ENCODE assay signal across 8 cellular contexts in genomic region chr2:47323009-47323821, GRCh38. TPM values are rescaled to one million over a fixed set of nuclear protein-coding genes. Genes with fewer than 3 reads are reported as not detected.
DNase-seq lines count a peak whose midpoint lies in the region; ATAC-seq and TF ChIP-seq lines count a peak whose summit lies in the region.

No MANE protein-coding gene starts in this region.

- H3K4me3 ChIP-seq in liver (ENCODE audit: low read depth in 1 of 3, low read length in 3 of 3) = no peak overlapping the region

- H3K9me3 ChIP-seq in liver (ENCODE audit: control insufficient read depth in 4 of 4, low read length in 3 of 4) = no peaks in the 10 kb centered on the region

- H3K27me3 ChIP-seq in liver (ENCODE audit: control insufficient read depth in 4 of 4, insufficient read depth in 4 of 4, low read length in 3 of 4) = no peaks in the 10 kb centered on the region

- no peak overlapping the region for H3K27ac ChIP-seq in liver (ENCODE audit: low read depth in 1 of 2, low read length in 2 of 2)

- peak; percentile 99 for TF ChIP-seq CTCF in liver (IDR thresholded peaks at IDR 0.05; ENCODE audit: low read depth, low read length, missing input control)

- ATAC-seq in GM19025 (IDR thresholded peaks at IDR 0.05; ENCODE audit: low read depth, unreplicated experiment) (peak; percentile 63), HG03196 (IDR thresholded peaks at IDR 0.05; ENCODE audit: unreplicated experiment) (peak; percentile 82)

- H3K36me3 ChIP-seq in liver (ENCODE audit: control insufficient read depth in 4 of 4, insufficient read depth in 3 of 4, low read depth in 1 of 4, low read length in 3 of 4) = no peaks in the 10 kb centered on the region

- DNase-seq in Ammon's horn (ENCODE audit: low spot score) (peak; percentile 91), NCI-H460 (ENCODE audit: extremely low read depth, low read depth) (peak; percentile 69), cerebellum (ENCODE audit: low spot score) (peak; percentile 69)
- peak; percentile 72 for DNase-seq in activated CD4-positive, CD25-positive, alpha-beta regulatory T cell treated with anti-CD3 and anti-CD28 coated beads, Interleukin-2, amount 50 U/mL, for 72 hours
- peak; percentile 32 to 65 (median 36) for DNase-seq in stimulated activated CD4-positive, alpha-beta T cell treated with anti-CD3 and anti-CD28 coated beads, TNF-alpha, amount 100 ng/mL, for 24 hours (ENCODE audit: low read depth in 3 of 3)

- H3K4me1 ChIP-seq in liver (ENCODE audit: control insufficient read depth in 4 of 4, insufficient read depth in 4 of 4, low read length in 3 of 4) = peaks cover 0 to 3% (median 0%) of the 10 kb centered on the region in 4 donors

- WGBS in liver = 30% methylated on average over 12 of the region's 12 CpGs

- H3K9ac ChIP-seq in liver (ENCODE audit: low read depth in 1 of 2, low read length in 2 of 2) = no peak overlapping the region

- peak; percentile 99 for TF ChIP-seq RAD21 in liver (IDR thresholded peaks at IDR 0.05)

TF ChIP-seq in liver, 16 proteins besides CTCF, POLR2A, EP300 and RAD21:
- TF ChIP-seq FOXA1 (IDR thresholded peaks at IDR 0.05) (no peak), HNF4G (IDR thresholded peaks at IDR 0.05) (no peak), RXRA (IDR thresholded peaks at IDR 0.05) (peak in 1 of 2 donors; percentile 47), JUND (IDR thresholded peaks at IDR 0.05) (no peak)

RNA-seq across cellular contexts. Expression of gene EPCAM, which starts 45.9 kb away (rescaled TPM):
- total RNA-seq in NCI-H460 (2014; rRNA removed; shearing (Covaris generic)) = 0.67 and 2.1 TPM in 2 replicates
- 0.56 and 2.9 TPM in 2 replicates for polyA plus RNA-seq in NCI-H460 (2014; cell fraction: nucleus; rRNA removed)
- 18.4 TPM for total RNA-seq in cerebellum
- 10 to 100 TPM in 1 of 2 donors, 1 to 10 TPM in 1; 1.5 to 21.8 TPM for total RNA-seq in liver
- polyA plus RNA-seq in liver = 1 to 10 TPM; 1.4 to 5.2 TPM

Comparison
In these comparisons a context has a peak if more than half of its experiments do, and no peak if none do; other contexts are left out.
1. DNase-seq: peak in every context shown above with its lines; median percentile 91 in Ammon's horn; 72 in activated CD4-positive, CD25-positive, alpha-beta regulatory T cell treated with anti-CD3 and anti-CD28 coated beads, Interleukin-2, amount 50 U/mL, for 72 hours; 69 in NCI-H460; 69 in cerebellum; 36 in stimulated activated CD4-positive, alpha-beta T cell treated with anti-CD3 and anti-CD28 coated beads, TNF-alpha, amount 100 ng/mL, for 24 hours.